23 cellular contexts compared by ENCODE assay signal in the genomic region with DNA sequence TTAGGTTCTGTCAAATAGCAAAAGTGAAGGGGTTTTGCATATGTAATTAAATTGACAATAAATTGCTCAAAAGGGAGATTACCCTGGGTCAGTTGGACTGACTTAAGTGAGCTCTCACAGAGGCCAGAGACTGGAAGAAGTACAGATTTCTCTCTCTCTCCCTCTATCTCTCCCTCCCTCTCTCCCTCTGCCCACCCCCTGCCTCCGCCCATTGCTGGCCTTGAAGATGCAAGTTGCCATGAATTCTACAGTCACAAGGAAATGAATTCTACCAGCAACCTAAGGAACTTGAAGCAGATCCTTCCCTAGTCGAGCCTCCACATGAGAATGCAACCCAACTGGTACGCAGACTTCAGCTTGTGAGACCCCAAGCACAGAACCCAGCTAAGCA.
DNase-seq lines count a peak whose midpoint lies in the region; ATAC-seq and TF ChIP-seq lines count a peak whose summit lies in the region.
"Had no signal": no experiment of that assay in that cellular context is flagged by ENCODE, and none has a peak within 500 bp of the region (broad histone marks: within the 10 kb centered on the region; RNA-seq: fewer than 3 reads in every experiment).

No MANE protein-coding gene starts in this region.

- peaks cover 27% of the 10 kb centered on the region for H3K4me1 Mint-ChIP-seq in MCF 10A (ENCODE audit: insufficient read depth, unreplicated experiment)
- H3K4me1 Mint-ChIP-seq in naive thymus-derived CD4-positive, alpha-beta T cell, result peaks cover 0 to 2% (median 0%) of the 10 kb centered on the region in 7 donors
- H3K4me1 Mint-ChIP-seq: activated CD4-positive, alpha-beta T cell treated with anti-CD3 and anti-CD28 coated beads, Interleukin-2, amount 10 ng/mL, durations not matched to agents 7 days and 5 days; central memory CD8-positive, alpha-beta T cell had no signal

- H3K27ac Mint-ChIP-seq in MCF 10A (ENCODE audit: low read depth, unreplicated experiment), result peak overlapping the region; percentile 83
- H3K27ac Mint-ChIP-seq in naive thymus-derived CD4-positive, alpha-beta T cell, result no peak overlapping the region
- H3K27ac Mint-ChIP-seq: activated CD4-positive, alpha-beta T cell treated with anti-CD3 and anti-CD28 coated beads, Interleukin-2, amount 10 ng/mL, durations not matched to agents 7 days and 5 days; effector memory CD8-positive, alpha-beta T cell had no signal

- H3K27ac ChIP-seq in breast epithelium (peak overlapping the region in 1 of 2 donors; percentile 75), dorsolateral prefrontal cortex (peak overlapping the region in 47 of 59 donors; percentile 11 to 85 (median 66)), osteoblast (ENCODE audit: low read depth, low read length) (peak overlapping the region; percentile 78), vagina (peak overlapping the region; percentile 59), body of pancreas (no peak overlapping the region)
- H3K27ac ChIP-seq in naive thymus-derived CD4-positive, alpha-beta T cell (ENCODE audit: low read depth, low read length), result no peak overlapping the region
- H3K27ac ChIP-seq: neutrophil had no signal

- H3K36me3 ChIP-seq in breast epithelium (no peaks in the 10 kb centered on the region), osteoblast (ENCODE audit: insufficient read depth, low read length) (no peaks in the 10 kb centered on the region), vagina (no peaks in the 10 kb centered on the region), body of pancreas (replicated peaks in 1 of 2; ENCODE audit: insufficient read depth in 1 of 2, low read depth in 2 of 2) (no peaks in the 10 kb centered on the region)
- no peaks in the 10 kb centered on the region for H3K36me3 ChIP-seq in naive thymus-derived CD4-positive, alpha-beta T cell (ENCODE audit: control insufficient read depth in 2 of 3, insufficient read depth in 3 of 3, low read length in 3 of 3)
- H3K36me3 ChIP-seq: adrenal gland; BLaER1 treated with 17β-estradiol and CSF1 and Interleukin-3, amounts not matched to agents 10 nM and 100 nM; neutrophil had no signal

- H3K4me3 Mint-ChIP-seq in MCF 10A (ENCODE audit: unreplicated experiment), result no peak overlapping the region
- no peak overlapping the region for H3K4me3 Mint-ChIP-seq in naive thymus-derived CD4-positive, alpha-beta T cell
- H3K4me3 Mint-ChIP-seq: activated CD4-positive, alpha-beta T cell treated with anti-CD3 and anti-CD28 coated beads, Interleukin-2, amount 10 ng/mL, durations not matched to agents 7 days and 5 days; central memory CD8-positive, alpha-beta T cell; effector memory CD8-positive, alpha-beta T cell had no signal

- no peak overlapping the region for H2AFZ ChIP-seq in osteoblast (ENCODE audit: low read length)

- no peaks in the 10 kb centered on the region for H4K20me1 ChIP-seq in osteoblast (ENCODE audit: insufficient read depth, low read length)
- H4K20me1 ChIP-seq: BLaER1 treated with 17β-estradiol and CSF1 and Interleukin-3, amounts not matched to agents 10 nM and 100 nM had no signal

- TF ChIP-seq POLR2A in breast epithelium (IDR thresholded peaks at IDR 0.05), result no peak
- TF ChIP-seq POLR2A in vagina (IDR thresholded peaks at IDR 0.05), result no peak
- TF ChIP-seq POLR2A in body of pancreas (IDR thresholded peaks at IDR 0.05), result no peak

- peak overlapping the region; percentile 51 for H3K4me2 ChIP-seq in osteoblast (ENCODE audit: insufficient read depth, low read length)

- H3K4me3 ChIP-seq in breast epithelium (no peak overlapping the region), dorsolateral prefrontal cortex (no peak overlapping the region), osteoblast (ENCODE audit: insufficient read depth, low read length) (no peak overlapping the region), vagina (no peak overlapping the region), body of pancreas (no peak overlapping the region)
- no peak overlapping the region for H3K4me3 ChIP-seq in naive thymus-derived CD4-positive, alpha-beta T cell (ENCODE audit: low read length)
- H3K4me3 ChIP-seq: adrenal gland; BLaER1 treated with 17β-estradiol and CSF1 and Interleukin-3, amounts not matched to agents 10 nM and 100 nM had no signal

- 94 to 100% methylated on average over 3 of the region's 3 CpGs for WGBS in body of pancreas, 2 donors

- TF ChIP-seq CTCF in MCF 10A (IDR thresholded peaks at IDR 0.05; ENCODE audit: unreplicated experiment), result no peak
- no peak for TF ChIP-seq CTCF in breast epithelium (IDR thresholded peaks at IDR 0.05)
- TF ChIP-seq CTCF in dorsolateral prefrontal cortex (IDR thresholded peaks at IDR 0.05 in 54 of 56, conservative IDR thresholded peaks at IDR 0.05 in 2 of 56; ENCODE audit: low read depth in 1 of 56, partially characterized antibody in 56 of 56), result no peak
- no peak for TF ChIP-seq CTCF in osteoblast (IDR thresholded peaks at IDR 0.05; ENCODE audit: extremely low read depth, low read depth, low read length)
- no peak for TF ChIP-seq CTCF in vagina (IDR thresholded peaks at IDR 0.05)
- TF ChIP-seq CTCF in body of pancreas (IDR thresholded peaks at IDR 0.05), result no peak

- ATAC-seq in naive thymus-derived CD4-positive, alpha-beta T cell, result no peak
- ATAC-seq in GM21786 (IDR thresholded peaks at IDR 0.05; ENCODE audit: unreplicated experiment), result no peak
- ATAC-seq in body of pancreas, result no peak
- ATAC-seq: effector memory CD8-positive, alpha-beta T cell had no signal

- no peak for DNase-seq in MCF 10A (ENCODE audit: unreplicated experiment)
- DNase-seq in breast epithelium (ENCODE audit: low spot score in 2 of 2), result no peak
- no peak for DNase-seq in dorsolateral prefrontal cortex
- no peak for DNase-seq in osteoblast (ENCODE audit: insufficient read length, low spot score, missing footprints)
- no peak for DNase-seq in vagina (ENCODE audit: extremely low spot score in 2 of 2)
- no peak for DNase-seq in naive thymus-derived CD4-positive, alpha-beta T cell
- DNase-seq in body of pancreas, result no peak
- DNase-seq: 8988T; activated CD4-positive, alpha-beta T cell treated with anti-CD3 and anti-CD28 coated beads, Interleukin-2, amount 10 ng/mL, durations not matched to agents 7 days and 5 days; activated CD8-positive, alpha-beta memory T cell treated with anti-CD3 and anti-CD28 coated beads, Interleukin-2, amount 50 U/mL, for 4 hours; activated effector memory CD4-positive, alpha-beta T cell treated with Interleukin-2 at 50 U/mL for 16 hours; effector memory CD8-positive, alpha-beta T cell; Karpas-422; NCI-H1105 treated with DMSO at 0.1 percent for 48 hours; NCI-H2171 treated with DMSO at 0.1 percent for 48 hours; NCI-H774; right cardiac atrium; stimulated activated CD4-positive, alpha-beta T cell treated with anti-CD3 and anti-CD28 coated beads, Interleukin-2, amount 100 ng/mL, for 48 hours had no signal

- no peaks in the 10 kb centered on the region for H3K9me3 Mint-ChIP-seq in MCF 10A (ENCODE audit: unreplicated experiment)
- H3K9me3 Mint-ChIP-seq in naive thymus-derived CD4-positive, alpha-beta T cell, result peaks cover 0 to 4% (median 0%) of the 10 kb centered on the region in 11 donors
- H3K9me3 Mint-ChIP-seq: activated CD4-positive, alpha-beta T cell treated with anti-CD3 and anti-CD28 coated beads, Interleukin-2, amount 10 ng/mL, durations not matched to agents 7 days and 5 days had no signal

- BruUV-seq in MCF 10A (replicated peaks; lab: Mats Ljungman, UMichigan), result no TSS peak

- intact Hi-C loops in MCF 10A (cut with micrococcal nuclease), result no loop called here
- intact Hi-C loops in breast epithelium (cut with DNase I; ENCODE audit: low total_unique reads), result no loop called here
- intact Hi-C loops in dorsolateral prefrontal cortex (cut with DNase I), result no loop called here
- intact Hi-C loops in vagina (cut with DNase I), result loop anchor here (10.0 kb wide), 1 partner anchor 116 kb away; a partner anchor contains a TSS
- intact Hi-C loops in naive thymus-derived CD4-positive, alpha-beta T cell (cut with micrococcal nuclease), result no loop called here
- intact Hi-C loops in body of pancreas (cut with DNase I), result no loop called here

- H3K27me3 ChIP-seq in breast epithelium, result no peaks in the 10 kb centered on the region
- no peaks in the 10 kb centered on the region for H3K27me3 ChIP-seq in dorsolateral prefrontal cortex
- H3K27me3 ChIP-seq in osteoblast (ENCODE audit: insufficient read depth, low read length), result no peaks in the 10 kb centered on the region
- no peaks in the 10 kb centered on the region for H3K27me3 ChIP-seq in vagina
- no peaks in the 10 kb centered on the region for H3K27me3 ChIP-seq in naive thymus-derived CD4-positive, alpha-beta T cell (ENCODE audit: control insufficient read depth in 2 of 2, insufficient read depth in 2 of 2, low read length in 2 of 2)
- H3K27me3 ChIP-seq in body of pancreas, result no peaks in the 10 kb centered on the region
- H3K27me3 ChIP-seq: adrenal gland; BLaER1 treated with 17β-estradiol and CSF1 and Interleukin-3, amounts not matched to agents 10 nM and 100 nM; neutrophil had no signal

- no peaks in the 10 kb centered on the region for H3K4me1 ChIP-seq in breast epithelium
- peaks cover 49% of the 10 kb centered on the region for H3K4me1 ChIP-seq in osteoblast (ENCODE audit: insufficient read depth, low read length)
- peaks cover 25% of the 10 kb centered on the region for H3K4me1 ChIP-seq in vagina
- no peaks in the 10 kb centered on the region for H3K4me1 ChIP-seq in naive thymus-derived CD4-positive, alpha-beta T cell (ENCODE audit: control insufficient read depth in 2 of 2, insufficient read depth in 2 of 2, low read length in 2 of 2)
- no peaks in the 10 kb centered on the region for H3K4me1 ChIP-seq in body of pancreas
- H3K4me1 ChIP-seq: adrenal gland had no signal

- H3K27me3 Mint-ChIP-seq in MCF 10A (ENCODE audit: insufficient read depth, unreplicated experiment), result no peaks in the 10 kb centered on the region
- no peaks in the 10 kb centered on the region for H3K27me3 Mint-ChIP-seq in naive thymus-derived CD4-positive, alpha-beta T cell
- H3K27me3 Mint-ChIP-seq: activated CD4-positive, alpha-beta T cell treated with anti-CD3 and anti-CD28 coated beads, Interleukin-2, amount 10 ng/mL, durations not matched to agents 7 days and 5 days; central memory CD8-positive, alpha-beta T cell; effector memory CD8-positive, alpha-beta T cell had no signal

- H3K79me2 ChIP-seq in osteoblast (ENCODE audit: insufficient read depth, low read length), result peaks cover 84% of the 10 kb centered on the region

- POLR2A ChIA-PET in MCF 10A (lab: Yijun Ruan, JAX), result interaction anchor here (0.6 kb wide), 1 partner anchor 10 kb away, joined by 3 read pairs; no protein-coding TSS in a partner anchor
- POLR2A ChIA-PET in naive thymus-derived CD4-positive, alpha-beta T cell (lab: Charles Lee), result no interaction called here

- CTCF ChIA-PET in MCF 10A (lab: Yijun Ruan, JAX), result no interaction called here
- CTCF ChIA-PET in naive thymus-derived CD4-positive, alpha-beta T cell (lab: Charles Lee), result no interaction called here

- H3K9me3 ChIP-seq in breast epithelium (no peaks in the 10 kb centered on the region), osteoblast (ENCODE audit: low read depth, low read length) (no peaks in the 10 kb centered on the region), vagina (no peaks in the 10 kb centered on the region), body of pancreas (no peaks in the 10 kb centered on the region)
- H3K9me3 ChIP-seq in naive thymus-derived CD4-positive, alpha-beta T cell (ENCODE audit: control insufficient read depth in 2 of 3, low read length in 3 of 3), result no peaks in the 10 kb centered on the region
- H3K9me3 ChIP-seq: adrenal gland, neutrophil had no signal

- H3K36me3 Mint-ChIP-seq in MCF 10A (ENCODE audit: insufficient read depth, unreplicated experiment), result no peaks in the 10 kb centered on the region
- no peaks in the 10 kb centered on the region for H3K36me3 Mint-ChIP-seq in naive thymus-derived CD4-positive, alpha-beta T cell

Comparison
In these comparisons a context has a peak if more than half of its experiments do, and no peak if none do; other contexts are left out.
1. H3K27ac ChIP-seq: peak in dorsolateral prefrontal cortex (47 of 59), osteoblast (single experiment) and vagina (single experiment); none in naive thymus-derived CD4-positive, alpha-beta T cell (single experiment) and body of pancreas (0 of 4).